ENCODE assay signal across 9 cellular contexts in genomic region chr1:27599605-27600499, GRCh38. TPM values are rescaled to one million over a fixed set of nuclear protein-coding genes. Genes with fewer than 3 reads are reported as not detected.
A peak's percentile ranks its signal among the peaks of the same experiment; 100 is the strongest.
DNase-seq lines count a peak whose midpoint lies in the region; ATAC-seq and TF ChIP-seq lines count a peak whose summit lies in the region.
"Had no signal": no experiment of that assay in that cellular context is flagged by ENCODE, and none has a peak within 500 bp of the region (broad histone marks: within the 10 kb centered on the region; RNA-seq: fewer than 3 reads in every experiment).

No MANE protein-coding gene starts in this region.

- H3K4me1 Mint-ChIP-seq in activated CD4-positive, alpha-beta memory T cell treated with anti-CD3 and anti-CD28 coated beads, Interleukin-2, amount 10 ng/mL, durations not matched to agents 7 days and 5 days: peaks cover 51% of the 10 kb centered on the region
- peaks cover 35% of the 10 kb centered on the region for H3K4me1 Mint-ChIP-seq in activated CD4-positive, alpha-beta memory T cell treated with anti-CD3 and anti-CD28 coated beads for 36 hours (ENCODE audit: low read depth)

- H3K36me3 Mint-ChIP-seq in activated CD4-positive, alpha-beta memory T cell treated with anti-CD3 and anti-CD28 coated beads, Interleukin-2, amount 10 ng/mL, durations not matched to agents 7 days and 5 days (ENCODE audit: low read depth): no peaks in the 10 kb centered on the region
- H3K36me3 Mint-ChIP-seq in activated CD4-positive, alpha-beta memory T cell treated with anti-CD3 and anti-CD28 coated beads for 36 hours: no peaks in the 10 kb centered on the region

- no peaks in the 10 kb centered on the region for H3K9me3 Mint-ChIP-seq in activated CD4-positive, alpha-beta memory T cell treated with anti-CD3 and anti-CD28 coated beads, Interleukin-2, amount 10 ng/mL, durations not matched to agents 7 days and 5 days
- no peaks in the 10 kb centered on the region for H3K9me3 Mint-ChIP-seq in activated CD4-positive, alpha-beta memory T cell treated with anti-CD3 and anti-CD28 coated beads for 36 hours

- POLR2A ChIA-PET in activated CD4-positive, alpha-beta memory T cell treated with anti-CD3 and anti-CD28 coated beads, Interleukin-2, amount 10 ng/mL, durations not matched to agents 7 days and 5 days (lab: Charles Lee): interaction anchor here (0.7 to 1.5 kb wide), 4 partner anchors 43 to 183 kb away, joined by 3 to 7 read pairs (median 3); no protein-coding TSS in a partner anchor
- POLR2A ChIA-PET in activated CD4-positive, alpha-beta memory T cell treated with anti-CD3 and anti-CD28 coated beads for 36 hours (lab: Charles Lee): interaction anchor here (1.3 kb wide), 1 partner anchor 76 kb away, joined by 3 read pairs; no protein-coding TSS in a partner anchor

- no peaks in the 10 kb centered on the region for H3K27me3 ChIP-seq in kidney epithelial cell (ENCODE audit: control insufficient read depth, insufficient read depth, low read length)

- no peaks in the 10 kb centered on the region for H3K36me3 ChIP-seq in kidney epithelial cell (ENCODE audit: control insufficient read depth, insufficient read depth, low read length)

- CTCF ChIA-PET in activated CD4-positive, alpha-beta memory T cell treated with anti-CD3 and anti-CD28 coated beads, Interleukin-2, amount 10 ng/mL, durations not matched to agents 7 days and 5 days (lab: Charles Lee): interaction anchor here (0.6 to 8.4 kb wide), 5 partner anchors 43 to 173 kb away, joined by 3 to 70 read pairs (median 4); partner anchors contain the start of gene FAM76A
- CTCF ChIA-PET in activated CD4-positive, alpha-beta memory T cell treated with anti-CD3 and anti-CD28 coated beads for 36 hours (lab: Charles Lee): interaction anchor here (0.8 to 12.3 kb wide), 9 partner anchors 8 to 242 kb away, joined by 3 to 312 read pairs (median 5); no protein-coding TSS in a partner anchor

- no peak overlapping the region for H3K4me3 ChIP-seq in kidney epithelial cell (ENCODE audit: low read depth, low read length)

- intact Hi-C loops in activated CD4-positive, alpha-beta memory T cell treated with anti-CD3 and anti-CD28 coated beads for 36 hours (cut with micrococcal nuclease): loop anchor here (1.0 to 10.0 kb wide), 3 partner anchors 44 to 275 kb away; partner anchors contain the start of gene TMEM222

- H3K27ac ChIP-seq in temporal lobe (ENCODE audit: low read depth, low read length): peak overlapping the region; percentile 78

- ATAC-seq in SK-N-SH treated with all-trans-retinoic acid at 6 μM for 48 hours (no peak), HG03457 (IDR thresholded peaks at IDR 0.05; ENCODE audit: unreplicated experiment) (no peak)

- peak overlapping the region; percentile 24 for H3K27ac Mint-ChIP-seq in activated CD4-positive, alpha-beta memory T cell treated with anti-CD3 and anti-CD28 coated beads, Interleukin-2, amount 10 ng/mL, durations not matched to agents 7 days and 5 days
- no peak overlapping the region for H3K27ac Mint-ChIP-seq in activated CD4-positive, alpha-beta memory T cell treated with anti-CD3 and anti-CD28 coated beads for 36 hours

- DNase-seq in activated CD4-positive, alpha-beta memory T cell treated with anti-CD3 and anti-CD28 coated beads, Interleukin-2, amount 10 ng/mL, durations not matched to agents 7 days and 5 days: no peak
- DNase-seq in activated CD4-positive, alpha-beta memory T cell treated with anti-CD3 and anti-CD28 coated beads for 36 hours: no peak
- DNase-seq in kidney epithelial cell (ENCODE audit: low read depth) (no peak), SK-N-DZ (ENCODE audit: low spot score) (no peak), 8988T (no peak)
- DNase-seq: DMS153 had no signal

- no peak overlapping the region for H3K4me3 Mint-ChIP-seq in activated CD4-positive, alpha-beta memory T cell treated with anti-CD3 and anti-CD28 coated beads, Interleukin-2, amount 10 ng/mL, durations not matched to agents 7 days and 5 days
- H3K4me3 Mint-ChIP-seq in activated CD4-positive, alpha-beta memory T cell treated with anti-CD3 and anti-CD28 coated beads for 36 hours: no peak overlapping the region

- peak; percentile 13 for TF ChIP-seq CTCF in kidney epithelial cell (IDR thresholded peaks at IDR 0.05; ENCODE audit: insufficient read depth, low read length, poor library complexity, severe bottlenecking)

- peaks cover 6% of the 10 kb centered on the region for H3K27me3 Mint-ChIP-seq in activated CD4-positive, alpha-beta memory T cell treated with anti-CD3 and anti-CD28 coated beads, Interleukin-2, amount 10 ng/mL, durations not matched to agents 7 days and 5 days
- H3K27me3 Mint-ChIP-seq in activated CD4-positive, alpha-beta memory T cell treated with anti-CD3 and anti-CD28 coated beads for 36 hours: no peaks in the 10 kb centered on the region

TF ChIP-seq in SK-N-SH treated with all-trans-retinoic acid at 6 μM for 48 hours, 23 proteins besides CTCF, POLR2A, EP300 and RAD21:
- TF ChIP-seq PATZ1 (CRISPR knock-in tag; IDR thresholded peaks at IDR 0.05; ENCODE audit: borderline replicate concordance) (peak; percentile 28; the same call in 1 of the 2 replicates), GLIS3 (CRISPR knock-in tag; IDR thresholded peaks at IDR 0.05) (no peak)

RNA-seq across cellular contexts. Expression of gene AHDC1, which starts 4.1 kb away (rescaled TPM):
- total RNA-seq in activated CD4-positive, alpha-beta memory T cell treated with anti-CD3 and anti-CD28 coated beads, Interleukin-2, amount 10 ng/mL, durations not matched to agents 7 days and 5 days: 10 to 100 TPM; 16.9 to 18.9 TPM
- 10 to 100 TPM in 1 of 2 experiments, 1 to 10 TPM in 1; 8.3 to 12.1 TPM for total RNA-seq in activated CD4-positive, alpha-beta memory T cell treated with anti-CD3 and anti-CD28 coated beads for 36 hours
- total RNA-seq in kidney epithelial cell: 18.0 and 30.8 TPM in 2 replicates
- total RNA-seq in temporal lobe: 16.5 TPM
- polyA plus RNA-seq in SK-N-DZ (2014; cell fraction: cytosol; rRNA removed): 1.5 and 3.5 TPM in 2 replicates
- 3.2 and 3.8 TPM in 2 replicates for polyA plus RNA-seq in SK-N-DZ (2014; cell fraction: nucleus; rRNA removed)

RNA-seq across cellular contexts. Expression of gene FGR, which starts 35.1 kb away (rescaled TPM):
- total RNA-seq in activated CD4-positive, alpha-beta memory T cell treated with anti-CD3 and anti-CD28 coated beads, Interleukin-2, amount 10 ng/mL, durations not matched to agents 7 days and 5 days: not detected
- under 1 TPM; 0.24 to 0.27 TPM for total RNA-seq in activated CD4-positive, alpha-beta memory T cell treated with anti-CD3 and anti-CD28 coated beads for 36 hours
- total RNA-seq in kidney epithelial cell (0.41 TPM in 1 of 2 replicates, not detected in the other), temporal lobe (1.7 TPM)
- not detected in 2 replicates for polyA plus RNA-seq in SK-N-DZ (2014; cell fraction: cytosol; rRNA removed)
- polyA plus RNA-seq in SK-N-DZ (2014; cell fraction: nucleus; rRNA removed): not detected in 2 replicates
